In genomic region chr18:65817178-65817577, GRCh38 we compare ENCODE assay signal across 29 cellular contexts.
"Had no signal": no experiment of that assay in that cellular context is flagged by ENCODE, and none has a peak within 500 bp of the region (broad histone marks: within the 10 kb centered on the region; RNA-seq: fewer than 3 reads in every experiment).

No MANE protein-coding gene starts in this region.

- H3K36me3 ChIP-seq: left ventricle myocardium inferior, pancreas, prostate gland, stomach, thyroid gland, transverse colon, upper lobe of left lung, vagina had no signal

- H3K27ac ChIP-seq: hepatocyte, left ventricle myocardium inferior, pancreas, prostate gland, skin epidermis, stomach, testis, thyroid gland, transverse colon, upper lobe of left lung, vagina had no signal

- H3K9me3 ChIP-seq: left ventricle myocardium inferior, mucosa of descending colon, pancreas, prostate gland, testis, thyroid gland, transverse colon, upper lobe of left lung, vagina had no signal

- H3K27me3 Mint-ChIP-seq: naive thymus-derived CD4-positive, alpha-beta T cell; natural killer cell treated with Interleukin-12 subunit alpha and Interleukin-12 subunit beta and Interleukin-15 and Interleukin-18, amount 100 ng/mL, for 72 hours; stimulated activated naive B cell treated with anti-CD40 and anti-IgM and Interleukin-4, amounts not matched to agents 10 μg/mL and 1 μg/mL and 100 μg/mL, for 72 hours had no signal

- H3K9me3 Mint-ChIP-seq: stimulated activated naive B cell treated with anti-CD40 and anti-IgM and Interleukin-4, amounts not matched to agents 10 μg/mL and 1 μg/mL and 100 μg/mL, for 72 hours had no signal

- H3K79me2 ChIP-seq: hepatocyte had no signal

- H3K4me1 ChIP-seq: left ventricle myocardium inferior, pancreas, prostate gland, stomach, testis, thyroid gland, transverse colon, upper lobe of left lung, vagina had no signal

- H3K36me3 Mint-ChIP-seq: naive thymus-derived CD4-positive, alpha-beta T cell; natural killer cell treated with Interleukin-12 subunit alpha and Interleukin-12 subunit beta and Interleukin-15 and Interleukin-18, amount 100 ng/mL, for 72 hours; stimulated activated naive B cell treated with anti-CD40 and anti-IgM and Interleukin-4, amounts not matched to agents 10 μg/mL and 1 μg/mL and 100 μg/mL, for 72 hours had no signal

- H3K27me3 ChIP-seq: hepatocyte, pancreas, stomach, testis, thyroid gland, transverse colon, upper lobe of left lung, vagina had no signal

- ATAC-seq: mucosa of descending colon; naive thymus-derived CD4-positive, alpha-beta T cell; natural killer cell treated with Interleukin-12 subunit alpha and Interleukin-12 subunit beta and Interleukin-15 and Interleukin-18, amount 100 ng/mL, for 72 hours; pancreas; right cardiac atrium; sciatic nerve; stimulated activated naive B cell treated with anti-CD40 and anti-IgM and Interleukin-4, amounts not matched to agents 10 μg/mL and 1 μg/mL and 100 μg/mL, for 72 hours; stimulated activated naive CD8-positive, alpha-beta T cell treated with anti-CD3 and anti-CD28 coated beads, Interleukin-15, Interleukin-2, amounts not matched to agents 100 U/mL and 50 U/mL, for 24 hours had no signal

- H3K4me3 ChIP-seq: hepatocyte, left ventricle myocardium inferior, lung, mucosa of descending colon, pancreas, prostate gland, skin epidermis, stomach, testis, thyroid gland, transverse colon, upper lobe of left lung, vagina had no signal

- H3K4me1 Mint-ChIP-seq: immature natural killer cell; naive thymus-derived CD4-positive, alpha-beta T cell; stimulated activated naive B cell treated with anti-CD40 and anti-IgM and Interleukin-4, amounts not matched to agents 10 μg/mL and 1 μg/mL and 100 μg/mL, for 72 hours had no signal

- DNase-seq: immature natural killer cell; kidney; left ventricle myocardium inferior; midbrain; mucosa of descending colon; naive thymus-derived CD4-positive, alpha-beta T cell; nucleus accumbens; pancreas; posterior cingulate gyrus; retina; right cardiac atrium; stimulated activated CD4-positive, alpha-beta T cell treated with anti-CD3 and anti-CD28 coated beads, Interleukin-12 subunit alpha, Interleukin-12 subunit beta, amount 100 ng/mL, for 4 hours; stimulated activated CD4-positive, alpha-beta T cell treated with anti-CD3 and anti-CD28 coated beads, Interleukin-15, amount 100 ng/mL, for 24 hours; stimulated activated CD4-positive, alpha-beta T cell treated with anti-CD3 and anti-CD28 coated beads, Interleukin-2, amount 100 ng/mL, for 24 hours; stimulated activated CD4-positive, alpha-beta T cell treated with anti-CD3 and anti-CD28 coated beads, Interleukin-4, amount 100 ng/mL, for 1 hour; stimulated activated naive B cell treated with anti-CD40 and anti-IgM and Interleukin-4, amounts not matched to agents 10 μg/mL and 1 μg/mL and 100 μg/mL, for 72 hours; stimulated activated naive CD8-positive, alpha-beta T cell treated with anti-CD3 and anti-CD28 coated beads, Interleukin-15, Interleukin-2, amounts not matched to agents 100 U/mL and 50 U/mL, for 24 hours; stomach; testis; thyroid gland; transverse colon; upper lobe of left lung had no signal

- H3K27ac Mint-ChIP-seq: immature natural killer cell; naive thymus-derived CD4-positive, alpha-beta T cell; natural killer cell treated with Interleukin-12 subunit alpha and Interleukin-12 subunit beta and Interleukin-15 and Interleukin-18, amount 100 ng/mL, for 72 hours; stimulated activated naive B cell treated with anti-CD40 and anti-IgM and Interleukin-4, amounts not matched to agents 10 μg/mL and 1 μg/mL and 100 μg/mL, for 72 hours had no signal

- H3K4me2 ChIP-seq: hepatocyte had no signal

- H2AFZ ChIP-seq: hepatocyte had no signal

- H3K4me3 Mint-ChIP-seq: immature natural killer cell; naive thymus-derived CD4-positive, alpha-beta T cell; natural killer cell treated with Interleukin-12 subunit alpha and Interleukin-12 subunit beta and Interleukin-15 and Interleukin-18, amount 100 ng/mL, for 72 hours; stimulated activated naive B cell treated with anti-CD40 and anti-IgM and Interleukin-4, amounts not matched to agents 10 μg/mL and 1 μg/mL and 100 μg/mL, for 72 hours had no signal
